In genomic region chr18:26963292-26963691, GRCh38 we compare ENCODE assay signal across 1 cellular context.
TF ChIP-seq lines count a peak whose summit lies in the region.

No MANE protein-coding gene starts in this region.

TF ChIP-seq in H1, 55 proteins besides CTCF, POLR2A, EP300 and RAD21 (continued from another document):
- TF ChIP-seq ATF3 (IDR thresholded peaks at IDR 0.05; ENCODE audit: insufficient read depth, low read depth, low read length) = no peak
- TF ChIP-seq TAF7 (optimal IDR thresholded peaks at IDR 0.05; ENCODE audit: borderline replicate concordance, low read depth, low read length) = no peak
- no peak for TF ChIP-seq GTF2F1 (IDR thresholded peaks at IDR 0.05; ENCODE audit: borderline replicate concordance, low read depth, low read length)
- no peak for TF ChIP-seq TBP (IDR thresholded peaks at IDR 0.05; ENCODE audit: low read depth, low read length)
- TF ChIP-seq TCF12 (IDR thresholded peaks at IDR 0.05; ENCODE audit: low read depth, low read length) = no peak
- no peak for TF ChIP-seq SP2 (IDR thresholded peaks at IDR 0.05; ENCODE audit: low read length)
- TF ChIP-seq CTBP2 (IDR thresholded peaks at IDR 0.05; ENCODE audit: borderline replicate concordance, insufficient read depth, insufficient read length, low read length) = no peak
TF ChIP-seq in H1: peak in this region for 0.
